Comparison of ENCODE assay signal across 26 cellular contexts in the genomic region with DNA sequence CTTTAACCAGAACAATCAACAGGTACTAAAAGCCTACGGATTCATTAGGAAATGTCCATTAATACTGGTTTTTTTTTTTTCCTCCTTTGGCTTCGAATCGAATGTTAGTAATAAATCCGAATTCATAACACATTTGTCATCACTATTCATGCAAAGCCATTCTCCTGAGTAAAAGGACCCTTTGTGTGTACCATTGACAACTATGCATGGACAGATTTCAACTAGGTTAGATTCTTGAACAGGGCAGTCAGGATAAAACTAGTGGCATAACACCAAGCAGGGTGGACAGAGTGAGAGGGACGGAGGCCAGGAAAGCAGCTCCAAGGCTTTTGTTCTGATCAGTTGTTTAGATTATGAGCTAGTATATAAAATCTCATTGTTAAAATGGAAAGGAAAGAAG.
"Had no signal": no experiment of that assay in that cellular context is flagged by ENCODE, and none has a peak within 500 bp of the region (broad histone marks: within the 10 kb centered on the region; RNA-seq: fewer than 3 reads in every experiment).

No MANE protein-coding gene starts in this region.

- H3K27ac ChIP-seq: brain microvascular endothelial cell, gastrocnemius medialis, heart right ventricle, lower lobe of right lung, neural progenitor cell, testis, vagina, VCaP had no signal

- H3K4me1 ChIP-seq: gastrocnemius medialis, heart right ventricle, lower lobe of right lung, neural progenitor cell, testis, vagina had no signal

- H3K27me3 Mint-ChIP-seq: activated CD4-positive, alpha-beta T cell treated with anti-CD3 and anti-CD28 coated beads, Interleukin-2, amount 10 ng/mL, durations not matched to agents 7 days and 5 days; activated naive CD8-positive, alpha-beta T cell treated with anti-CD3 and anti-CD28 coated beads, Interleukin-2, amount 50 U/mL, for 24 hours; naive thymus-derived CD4-positive, alpha-beta T cell; stimulated activated naive B cell treated with anti-CD40 and anti-IgM and Interleukin-4, amounts not matched to agents 10 μg/mL and 1 μg/mL and 100 μg/mL, for 72 hours had no signal

- H3K4me2 ChIP-seq: neural progenitor cell had no signal

- FAIRE-seq: kidney, small intestine had no signal

- H2AFZ ChIP-seq: neural progenitor cell had no signal

- H3K4me3 ChIP-seq: gastrocnemius medialis, heart right ventricle, lower lobe of right lung, neural progenitor cell, testis, vagina had no signal

- H3K4me1 Mint-ChIP-seq: activated CD4-positive, alpha-beta T cell treated with anti-CD3 and anti-CD28 coated beads, Interleukin-2, amount 10 ng/mL, durations not matched to agents 7 days and 5 days; activated naive CD8-positive, alpha-beta T cell treated with anti-CD3 and anti-CD28 coated beads, Interleukin-2, amount 50 U/mL, for 24 hours; naive thymus-derived CD4-positive, alpha-beta T cell; stimulated activated naive B cell treated with anti-CD40 and anti-IgM and Interleukin-4, amounts not matched to agents 10 μg/mL and 1 μg/mL and 100 μg/mL, for 72 hours had no signal

- H3K36me3 ChIP-seq: brain microvascular endothelial cell, gastrocnemius medialis, heart right ventricle, lower lobe of right lung, neural progenitor cell, vagina had no signal

- H3K9ac ChIP-seq: neural progenitor cell had no signal

- H3K9me3 ChIP-seq: gastrocnemius medialis, heart right ventricle, lower lobe of right lung, testis, vagina had no signal

- H3K4me3 Mint-ChIP-seq: activated CD4-positive, alpha-beta T cell treated with anti-CD3 and anti-CD28 coated beads, Interleukin-2, amount 10 ng/mL, durations not matched to agents 7 days and 5 days; activated CD8-positive, alpha-beta T cell treated with anti-CD3 and anti-CD28 coated beads, Interleukin-2, amount 10 ng/mL, durations not matched to agents 7 days and 5 days; activated naive CD8-positive, alpha-beta T cell treated with anti-CD3 and anti-CD28 coated beads, Interleukin-2, amount 50 U/mL, for 24 hours; activated T-helper 1 cell treated with anti-CD3 and anti-CD28 coated beads, Interleukin-12 subunit alpha, Interleukin-12 subunit beta, Interleukin-2, Interleukin-4 antibody, amounts not matched to agents 30 ng/mL and 10 ng/mL and 1 ng/mL, durations not matched to agents 14 hours and 24 hours and 36 hours; naive thymus-derived CD4-positive, alpha-beta T cell; neural progenitor cell; stimulated activated naive B cell treated with anti-CD40 and anti-IgM and Interleukin-4, amounts not matched to agents 10 μg/mL and 1 μg/mL and 100 μg/mL, for 72 hours had no signal

- H3K36me3 Mint-ChIP-seq: neural progenitor cell; stimulated activated naive B cell treated with anti-CD40 and anti-IgM and Interleukin-4, amounts not matched to agents 10 μg/mL and 1 μg/mL and 100 μg/mL, for 72 hours had no signal

- DNase-seq: activated CD4-positive, alpha-beta T cell treated with anti-CD3 and anti-CD28 coated beads, Interleukin-2, amount 10 ng/mL, durations not matched to agents 7 days and 5 days; activated CD8-positive, alpha-beta T cell treated with anti-CD3 and anti-CD28 coated beads, Interleukin-2, amount 10 ng/mL, durations not matched to agents 7 days and 5 days; activated gamma-delta T cell; activated naive CD4-positive, alpha-beta T cell treated with anti-CD3 and anti-CD28 coated beads, Interleukin-2, amount 50 U/mL, for 16 hours; activated naive CD8-positive, alpha-beta T cell treated with anti-CD3 and anti-CD28 coated beads, Interleukin-2, amount 50 U/mL, for 24 hours; brain microvascular endothelial cell; caudate nucleus; dermis blood vessel endothelial cell; effector CD8-positive, alpha-beta T cell; gastrocnemius medialis; heart right ventricle; kidney; lower lobe of right lung; naive thymus-derived CD4-positive, alpha-beta T cell; posterior cingulate gyrus; small intestine; stimulated activated CD4-positive, alpha-beta T cell treated with anti-CD3 and anti-CD28 coated beads, Interleukin-15, amount 100 ng/mL, for 24 hours; stimulated activated CD4-positive, alpha-beta T cell treated with anti-CD3 and anti-CD28 coated beads, Interleukin-2, amount 100 ng/mL, for 48 hours; stimulated activated CD8-positive, alpha-beta memory T cell treated with anti-CD3 and anti-CD28 coated beads, Interleukin-4, amount 100 ng/mL, for 48 hours; stimulated activated naive B cell treated with anti-CD40 and anti-IgM and Interleukin-4, amounts not matched to agents 10 μg/mL and 1 μg/mL and 100 μg/mL, for 72 hours; testis; trophoblast cell had no signal

- H3K27me3 ChIP-seq: brain microvascular endothelial cell, gastrocnemius medialis, heart right ventricle, neural progenitor cell, testis, vagina had no signal

- H3K27ac Mint-ChIP-seq: activated CD4-positive, alpha-beta T cell treated with anti-CD3 and anti-CD28 coated beads, Interleukin-2, amount 10 ng/mL, durations not matched to agents 7 days and 5 days; activated CD8-positive, alpha-beta T cell treated with anti-CD3 and anti-CD28 coated beads, Interleukin-2, amount 10 ng/mL, durations not matched to agents 7 days and 5 days; activated naive CD8-positive, alpha-beta T cell treated with anti-CD3 and anti-CD28 coated beads, Interleukin-2, amount 50 U/mL, for 24 hours; activated T-helper 1 cell treated with anti-CD3 and anti-CD28 coated beads, Interleukin-12 subunit alpha, Interleukin-12 subunit beta, Interleukin-2, Interleukin-4 antibody, amounts not matched to agents 30 ng/mL and 10 ng/mL and 1 ng/mL, durations not matched to agents 14 hours and 24 hours and 36 hours; naive thymus-derived CD4-positive, alpha-beta T cell; neural progenitor cell; stimulated activated naive B cell treated with anti-CD40 and anti-IgM and Interleukin-4, amounts not matched to agents 10 μg/mL and 1 μg/mL and 100 μg/mL, for 72 hours had no signal

- H3K9me3 Mint-ChIP-seq: activated CD4-positive, alpha-beta T cell treated with anti-CD3 and anti-CD28 coated beads, Interleukin-2, amount 10 ng/mL, durations not matched to agents 7 days and 5 days; activated T-helper 1 cell treated with anti-CD3 and anti-CD28 coated beads, Interleukin-12 subunit alpha, Interleukin-12 subunit beta, Interleukin-2, Interleukin-4 antibody, amounts not matched to agents 30 ng/mL and 10 ng/mL and 1 ng/mL, durations not matched to agents 14 hours and 24 hours and 36 hours; neural progenitor cell; stimulated activated naive B cell treated with anti-CD40 and anti-IgM and Interleukin-4, amounts not matched to agents 10 μg/mL and 1 μg/mL and 100 μg/mL, for 72 hours had no signal
